Comparison of ENCODE assay signal across 9 cellular contexts in genomic region chr22:24426859-24427499, GRCh38. TPM values are rescaled to one million over a fixed set of nuclear protein-coding genes. Genes with fewer than 3 reads are reported as not detected.
DNase-seq lines count a peak whose midpoint lies in the region; ATAC-seq and TF ChIP-seq lines count a peak whose summit lies in the region.
"Had no signal": no experiment of that assay in that cellular context is flagged by ENCODE, and none has a peak within 500 bp of the region (broad histone marks: within the 10 kb centered on the region; RNA-seq: fewer than 3 reads in every experiment).

No MANE protein-coding gene starts in this region.

- H3K9me3 Mint-ChIP-seq in activated T-helper 2 cell treated with anti-CD3 and anti-CD28 coated beads, Interferon-gamma antibody, Interleukin-2, Interleukin-4, amounts not matched to agents 10 μg/mL and 5 μg/mL and 100 μg/mL, durations not matched to agents 14 hours and 24 hours and 36 hours, result no peaks in the 10 kb centered on the region
- no peaks in the 10 kb centered on the region for H3K9me3 Mint-ChIP-seq in progenitor cell of endocrine pancreas (ENCODE audit: low read depth)

- DNase-seq in GM06990 (ENCODE audit: extremely low read depth, insufficient read length) (no peak), ecto neural progenitor cell (ENCODE audit: low spot score) (no peak), progenitor cell of endocrine pancreas (ENCODE audit: low spot score, unreplicated experiment) (no peak), GDM1 (lab: John Stamatoyannopoulos, UW) (no peak)
- DNase-seq in activated T-helper 2 cell treated with anti-CD3 and anti-CD28 coated beads, Interferon-gamma antibody, Interleukin-2, Interleukin-4, amounts not matched to agents 10 μg/mL and 5 μg/mL and 100 μg/mL, durations not matched to agents 14 hours and 24 hours and 36 hours (ENCODE audit: low spot score), result no peak
- DNase-seq: NCI-H1694 treated with DMSO at 0.1 percent for 48 hours, occipital lobe had no signal

- H3K27me3 ChIP-seq in GM06990 (replicated peaks; ENCODE audit: control insufficient read depth, insufficient read depth, low read length), result no peaks in the 10 kb centered on the region
- H3K27me3 ChIP-seq in neutrophil, result no peaks in the 10 kb centered on the region

- intact Hi-C loops in activated T-helper 2 cell treated with anti-CD3 and anti-CD28 coated beads, Interferon-gamma antibody, Interleukin-2, Interleukin-4, amounts not matched to agents 10 μg/mL and 5 μg/mL and 100 μg/mL, durations not matched to agents 14 hours and 24 hours and 36 hours (cut with micrococcal nuclease), result loop anchor here (5.0 kb wide), 1 partner anchor 75 kb away; no protein-coding TSS in a partner anchor

- peak overlapping the region; percentile 77 for H3K4me3 ChIP-seq in GM06990 (replicated peaks; ENCODE audit: low read depth, low read length)
- H3K4me3 ChIP-seq in neutrophil (ENCODE audit: low read depth in 1 of 2, low read length in 1 of 2), result peak overlapping the region; percentile 67 to 92

- peak overlapping the region; percentile 82 for H3K4me3 Mint-ChIP-seq in activated T-helper 2 cell treated with anti-CD3 and anti-CD28 coated beads, Interferon-gamma antibody, Interleukin-2, Interleukin-4, amounts not matched to agents 10 μg/mL and 5 μg/mL and 100 μg/mL, durations not matched to agents 14 hours and 24 hours and 36 hours (ENCODE audit: low read depth)
- H3K4me3 Mint-ChIP-seq in progenitor cell of endocrine pancreas (ENCODE audit: low read depth), result no peak overlapping the region

- peak; percentile 5 for ATAC-seq in HG03342 (IDR thresholded peaks at IDR 0.05; ENCODE audit: unreplicated experiment)

- peaks cover 51% of the 10 kb centered on the region for H3K4me1 Mint-ChIP-seq in activated T-helper 2 cell treated with anti-CD3 and anti-CD28 coated beads, Interferon-gamma antibody, Interleukin-2, Interleukin-4, amounts not matched to agents 10 μg/mL and 5 μg/mL and 100 μg/mL, durations not matched to agents 14 hours and 24 hours and 36 hours (ENCODE audit: low read depth)
- H3K4me1 Mint-ChIP-seq in progenitor cell of endocrine pancreas (ENCODE audit: low read depth), result peaks cover 1% of the 10 kb centered on the region

- peaks cover 10% of the 10 kb centered on the region for H3K36me3 Mint-ChIP-seq in activated T-helper 2 cell treated with anti-CD3 and anti-CD28 coated beads, Interferon-gamma antibody, Interleukin-2, Interleukin-4, amounts not matched to agents 10 μg/mL and 5 μg/mL and 100 μg/mL, durations not matched to agents 14 hours and 24 hours and 36 hours (ENCODE audit: low read depth)
- H3K36me3 Mint-ChIP-seq in progenitor cell of endocrine pancreas (ENCODE audit: insufficient read depth), result no peaks in the 10 kb centered on the region

- peak overlapping the region; percentile 87 for H3K27ac Mint-ChIP-seq in activated T-helper 2 cell treated with anti-CD3 and anti-CD28 coated beads, Interferon-gamma antibody, Interleukin-2, Interleukin-4, amounts not matched to agents 10 μg/mL and 5 μg/mL and 100 μg/mL, durations not matched to agents 14 hours and 24 hours and 36 hours
- no peak overlapping the region for H3K27ac Mint-ChIP-seq in progenitor cell of endocrine pancreas

- H3K36me3 ChIP-seq in GM06990 (ENCODE audit: control insufficient read depth, insufficient read depth, low read length), result peaks cover 2% of the 10 kb centered on the region
- H3K36me3 ChIP-seq in neutrophil, result peaks cover 14% of the 10 kb centered on the region

- TF ChIP-seq CTCF in GM06990 (IDR thresholded peaks at IDR 0.05; ENCODE audit: insufficient read depth, low read length, poor library complexity, severe bottlenecking), result no peak
- no peak for TF ChIP-seq CTCF in neutrophil (IDR thresholded peaks at IDR 0.05)
- TF ChIP-seq CTCF in progenitor cell of endocrine pancreas (IDR thresholded peaks at IDR 0.05; ENCODE audit: unreplicated experiment), result no peak

- no peaks in the 10 kb centered on the region for H3K9me3 ChIP-seq in neutrophil

- H3K27ac ChIP-seq in neutrophil, result peak overlapping the region; percentile 97

- H3K4me1 ChIP-seq in neutrophil (ENCODE audit: control insufficient read depth in 1 of 2, insufficient read depth in 1 of 2, low read depth in 1 of 2, low read length in 1 of 2), result peaks cover 75 to 84% of the 10 kb centered on the region in 2 experiments

- peaks cover 9% of the 10 kb centered on the region for H3K27me3 Mint-ChIP-seq in activated T-helper 2 cell treated with anti-CD3 and anti-CD28 coated beads, Interferon-gamma antibody, Interleukin-2, Interleukin-4, amounts not matched to agents 10 μg/mL and 5 μg/mL and 100 μg/mL, durations not matched to agents 14 hours and 24 hours and 36 hours (ENCODE audit: low read depth)
- H3K27me3 Mint-ChIP-seq in progenitor cell of endocrine pancreas, result peaks cover 31% of the 10 kb centered on the region

RNA-seq across cellular contexts. Expression of gene ADORA2A, which starts 0.4 kb away (rescaled TPM):
- 20.2 and 23.8 TPM in 2 replicates for total RNA-seq in activated T-helper 2 cell treated with anti-CD3 and anti-CD28 coated beads, Interferon-gamma antibody, Interleukin-2, Interleukin-4, amounts not matched to agents 10 μg/mL and 5 μg/mL and 100 μg/mL, durations not matched to agents 14 hours and 24 hours and 36 hours
- total RNA-seq in progenitor cell of endocrine pancreas, result 5.2 and 6.4 TPM in 2 replicates
